ENCODE assay signal across 16 cellular contexts in genomic region chr5:147400076-147400809, GRCh38.
DNase-seq lines count a peak whose midpoint lies in the region; TF ChIP-seq lines count a peak whose summit lies in the region.
"Had no signal": no experiment of that assay in that cellular context is flagged by ENCODE, and none has a peak within 500 bp of the region (broad histone marks: within the 10 kb centered on the region; RNA-seq: fewer than 3 reads in every experiment).

No MANE protein-coding gene starts in this region.

- peaks cover 65% of the 10 kb centered on the region for H3K36me3 Mint-ChIP-seq in Caco-2 (ENCODE audit: insufficient read depth, unreplicated experiment)
- peaks cover 72% of the 10 kb centered on the region for H3K36me3 Mint-ChIP-seq in endodermal cell (ENCODE audit: low read depth)

- CTCF ChIA-PET in Caco-2 (lab: Charles Lee): interaction anchor here (1.1 kb wide), 1 partner anchor 32 kb away, joined by 5 read pairs; no protein-coding TSS in a partner anchor

- WGBS in endodermal cell (ENCODE audit: insufficient coverage in 1 of 2, insufficient read length in 1 of 2), 2 experiments: 93 to 98% methylated on average over 5 to 7 of the region's 7 CpGs
- WGBS in neuronal stem cell (ENCODE audit: extremely low coverage in 2 of 2, insufficient read length in 2 of 2, insufficient replicate concordance in 1 of 2), 2 donors: no CpG with 5 or more reads among the region's 7 CpGs

- no peak overlapping the region for H3K4me2 ChIP-seq in neuronal stem cell (ENCODE audit: insufficient read depth, low read length, poor library complexity, severe bottlenecking)

- DNase-seq in Caco-2: peak; percentile 64 to 70
- no peak for DNase-seq in endodermal cell
- DNase-seq in neuronal stem cell (ENCODE audit: low spot score): no peak
- no peak for DNase-seq in uterus
- no peak for DNase-seq in kidney tubule cell (ENCODE audit: low spot score)
- DNase-seq in AML-193 (lab: John Stamatoyannopoulos, UW): no peak
- DNase-seq in D341Med (ENCODE audit: low spot score): no peak
- DNase-seq: COR-L47, DMS53, KBM-7, NCI-H1105, NCI-H1694 treated with DMSO at 0.1 percent for 48 hours, NCI-H345, NCI-H748 treated with DMSO at 0.1 percent for 48 hours had no signal

- POLR2A ChIA-PET in Caco-2 (lab: Charles Lee): interaction anchor here (0.5 kb wide), 1 partner anchor 48 kb away, joined by 4 read pairs; no protein-coding TSS in a partner anchor

- no peak overlapping the region for H3K23ac ChIP-seq in neuronal stem cell (ENCODE audit: low read depth, low read length, poor library complexity)

- no peak overlapping the region for H4K91ac ChIP-seq in neuronal stem cell (ENCODE audit: low read depth, low read length, poor library complexity)

- TF ChIP-seq CTCF in Caco-2 (IDR thresholded peaks at IDR 0.05; ENCODE audit: insufficient read depth in 1 of 2, low read depth in 1 of 2, low read length in 1 of 2, severe bottlenecking in 1 of 2, unreplicated experiment in 1 of 2) (no peak), VCaP (conservative IDR thresholded peaks at IDR 0.05) (no peak), endodermal cell (conservative IDR thresholded peaks at IDR 0.05) (no peak), uterus (IDR thresholded peaks at IDR 0.05) (no peak)

- H2BK12ac ChIP-seq in neuronal stem cell (ENCODE audit: low read length): no peak overlapping the region

- no peak for TF ChIP-seq POLR2A in uterus (IDR thresholded peaks at IDR 0.05)

- intact Hi-C loops in Caco-2 (cut with micrococcal nuclease; ENCODE audit: unreplicated experiment) (loop anchor here (1.0 to 10.0 kb wide), 4 partner anchors 32 to 435 kb away; partner anchors contain the start of gene SPINK1), uterus (cut with DNase I; ENCODE audit: low total_unique reads) (no loop called here)

- H3K4me3 ChIP-seq in Caco-2 (ENCODE audit: low read depth, low read length) (no peak overlapping the region), endodermal cell (ENCODE audit: low read length) (no peak overlapping the region), neuronal stem cell (ENCODE audit: low read length in 2 of 2) (no peak overlapping the region), uterus (no peak overlapping the region)

- peaks cover 3% of the 10 kb centered on the region for H3K79me1 ChIP-seq in neuronal stem cell (ENCODE audit: low read depth, low read length)

- H3K14ac ChIP-seq in neuronal stem cell (ENCODE audit: low read length): no peak overlapping the region

- BruUV-seq in Caco-2 (replicated peaks; lab: Mats Ljungman, UMichigan): no TSS peak

- H3K4me3 Mint-ChIP-seq in Caco-2 (ENCODE audit: unreplicated experiment): no peak overlapping the region
- no peak overlapping the region for H3K4me3 Mint-ChIP-seq in endodermal cell

- H3K27me3 Mint-ChIP-seq in Caco-2 (ENCODE audit: insufficient read depth, unreplicated experiment) (no peaks in the 10 kb centered on the region), endodermal cell (ENCODE audit: insufficient read depth) (no peaks in the 10 kb centered on the region)

- H3K18ac ChIP-seq in neuronal stem cell (ENCODE audit: low read length): peak overlapping the region; percentile 18

- no peaks in the 10 kb centered on the region for H3K36me3 ChIP-seq in Caco-2 (ENCODE audit: control insufficient read depth, insufficient read depth, low read length)
- H3K36me3 ChIP-seq in endodermal cell (ENCODE audit: control insufficient read depth, insufficient read depth, low read length): peaks cover 46% of the 10 kb centered on the region
- peaks cover 46 to 96% of the 10 kb centered on the region in 2 donors for H3K36me3 ChIP-seq in neuronal stem cell (replicated peaks in 1 of 2; ENCODE audit: control insufficient read depth in 2 of 2, insufficient read depth in 2 of 2, low read length in 2 of 2)
- H3K36me3 ChIP-seq in uterus: no peaks in the 10 kb centered on the region

- no peak overlapping the region for H2AK5ac ChIP-seq in neuronal stem cell (ENCODE audit: low read depth, low read length)

- H3K27me3 ChIP-seq in Caco-2 (replicated peaks; ENCODE audit: control insufficient read depth, insufficient read depth, low read length): no peaks in the 10 kb centered on the region
- H3K27me3 ChIP-seq in endodermal cell (ENCODE audit: control insufficient read depth, insufficient read depth, low read length, poor library complexity, severe bottlenecking): no peaks in the 10 kb centered on the region
- H3K27me3 ChIP-seq in neuronal stem cell (ENCODE audit: control insufficient read depth in 3 of 3, insufficient read depth in 3 of 3, low read depth in 1 of 3, low read length in 3 of 3): peaks cover 0 to 1% (median 0%) of the 10 kb centered on the region in 3 experiments
- H3K27me3 ChIP-seq in uterus: no peaks in the 10 kb centered on the region

- H3K9ac ChIP-seq in endodermal cell (ENCODE audit: extremely low read depth, low read length, poor library complexity, severe bottlenecking): no peak overlapping the region
- peak overlapping the region; percentile 55 for H3K9ac ChIP-seq in neuronal stem cell (ENCODE audit: low read depth, low read length, poor library complexity)

- peaks cover 10% of the 10 kb centered on the region for H3K9me3 Mint-ChIP-seq in Caco-2 (ENCODE audit: unreplicated experiment)
- no peaks in the 10 kb centered on the region for H3K9me3 Mint-ChIP-seq in endodermal cell

- H3K4me1 ChIP-seq in Caco-2: peaks cover 50% of the 10 kb centered on the region
- H3K4me1 ChIP-seq in endodermal cell (ENCODE audit: control insufficient read depth, insufficient read depth, low read length): no peaks in the 10 kb centered on the region
- H3K4me1 ChIP-seq in neuronal stem cell (ENCODE audit: control insufficient read depth in 2 of 2, insufficient read depth in 1 of 2, low read depth in 1 of 2, low read length in 2 of 2): no peaks in the 10 kb centered on the region
- peaks cover 0 to 16% of the 10 kb centered on the region in 2 donors for H3K4me1 ChIP-seq in uterus

- no peak overlapping the region for H2AFZ ChIP-seq in neuronal stem cell (ENCODE audit: low read length)

- no peaks in the 10 kb centered on the region for H3K9me3 ChIP-seq in Caco-2
- H3K9me3 ChIP-seq in endodermal cell (ENCODE audit: control insufficient read depth, low read length): no peaks in the 10 kb centered on the region
- peaks cover 0 to 3% of the 10 kb centered on the region in 2 donors for H3K9me3 ChIP-seq in neuronal stem cell (replicated peaks in 1 of 2; ENCODE audit: control insufficient read depth in 2 of 2, insufficient read depth in 1 of 2, low read depth in 1 of 2, low read length in 2 of 2)
- H3K9me3 ChIP-seq in uterus: no peaks in the 10 kb centered on the region

- no peak overlapping the region for H2BK5ac ChIP-seq in neuronal stem cell (ENCODE audit: low read length)

- H3K27ac Mint-ChIP-seq in Caco-2 (ENCODE audit: unreplicated experiment) (peak overlapping the region; percentile 79), endodermal cell (peak overlapping the region; percentile 13)

- H3K4ac ChIP-seq in neuronal stem cell (ENCODE audit: low read length): no peak overlapping the region

- H2BK120ac ChIP-seq in neuronal stem cell (ENCODE audit: low read depth, low read length): no peak overlapping the region

- H4K8ac ChIP-seq in neuronal stem cell (ENCODE audit: low read depth, low read length): no peak overlapping the region

- H3K27ac ChIP-seq in VCaP (peak overlapping the region; percentile 59), endodermal cell (ENCODE audit: low read depth, low read length) (no peak overlapping the region), neuronal stem cell (replicated peaks; ENCODE audit: low read length) (no peak overlapping the region), uterus (no peak overlapping the region)
- H3K27ac ChIP-seq: C4-2B had no signal

- H3K4me1 Mint-ChIP-seq in Caco-2 (ENCODE audit: low read depth, unreplicated experiment): peaks cover 35% of the 10 kb centered on the region
- H3K4me1 Mint-ChIP-seq in endodermal cell: peaks cover 7% of the 10 kb centered on the region

- no peak overlapping the region for H2BK15ac ChIP-seq in neuronal stem cell (ENCODE audit: low read length)

Comparison
In these comparisons a context has a peak if more than half of its experiments do, and no peak if none do; other contexts are left out.
1. DNase-seq: peak in Caco-2 (2 of 2); none in endodermal cell (single experiment), neuronal stem cell (single experiment), uterus (0 of 2), kidney tubule cell (single experiment), AML-193 (0 of 2) and D341Med (single experiment).